1 cellular context compared by ENCODE assay signal in genomic region chr2:164711246-164712138, GRCh38.
TF ChIP-seq lines count a peak whose summit lies in the region.

No MANE protein-coding gene starts in this region.

TF ChIP-seq in HepG2, 621 proteins besides CTCF, POLR2A, EP300 and RAD21 (continued from another document and continues in another):
- TF ChIP-seq ZNF704 (CRISPR knock-in tag; IDR thresholded peaks at IDR 0.05; ENCODE audit: borderline replicate concordance) (no peak), YEATS4 (CRISPR knock-in tag; IDR thresholded peaks at IDR 0.05; ENCODE audit: borderline replicate concordance) (peak; percentile 38), ZBTB7B (CRISPR knock-in tag; IDR thresholded peaks at IDR 0.05) (no peak), ZBED4 (CRISPR knock-in tag; IDR thresholded peaks at IDR 0.05; ENCODE audit: borderline replicate concordance) (no peak), ZNF841 (CRISPR knock-in tag; IDR thresholded peaks at IDR 0.05; ENCODE audit: borderline replicate concordance) (no peak), DDIT3 (CRISPR knock-in tag; IDR thresholded peaks at IDR 0.05) (no peak), CREB1 (IDR thresholded peaks at IDR 0.05) (no peak), CREB1 (CRISPR knock-in tag; IDR thresholded peaks at IDR 0.05) (peak; percentile 66), THAP9 (CRISPR knock-in tag; IDR thresholded peaks at IDR 0.05; ENCODE audit: borderline replicate concordance) (no peak), RBM39 (IDR thresholded peaks at IDR 0.05; ENCODE audit: low read depth, low read length, poor library complexity, severe bottlenecking) (no peak), ZNF557 (CRISPR knock-in tag; IDR thresholded peaks at IDR 0.05) (no peak), ZBTB39 (CRISPR knock-in tag; IDR thresholded peaks at IDR 0.05) (no peak), ZNF263 (CRISPR knock-in tag; IDR thresholded peaks at IDR 0.05) (no peak), FOXP4 (CRISPR knock-in tag; IDR thresholded peaks at IDR 0.05) (peak; percentile 60), ZC3H13 (CRISPR knock-in tag; IDR thresholded peaks at IDR 0.05) (no peak), CHCHD3 (CRISPR knock-in tag; IDR thresholded peaks at IDR 0.05) (no peak), CBX2 (IDR thresholded peaks at IDR 0.05; ENCODE audit: low read depth, low read length) (no peak), CBX2 (CRISPR knock-in tag; IDR thresholded peaks at IDR 0.05; ENCODE audit: low read depth) (no peak), ZSCAN9 (CRISPR knock-in tag; IDR thresholded peaks at IDR 0.05; ENCODE audit: borderline replicate concordance) (peak; percentile 24; the same call in 1 of the 2 replicates), HOXA9 (CRISPR knock-in tag; IDR thresholded peaks at IDR 0.05; ENCODE audit: borderline replicate concordance) (no peak), SOX5 (CRISPR knock-in tag; IDR thresholded peaks at IDR 0.05; ENCODE audit: borderline replicate concordance) (peak; percentile 52; the same call in 1 of the 2 replicates), PAF1 (CRISPR knock-in tag; IDR thresholded peaks at IDR 0.05) (no peak), PREB (CRISPR knock-in tag; IDR thresholded peaks at IDR 0.05) (no peak), ZNF570 (CRISPR knock-in tag; IDR thresholded peaks at IDR 0.05; ENCODE audit: borderline replicate concordance) (no peak), ZNF280B (CRISPR knock-in tag; IDR thresholded peaks at IDR 0.05; ENCODE audit: borderline replicate concordance) (no peak), ZNF720 (CRISPR knock-in tag; IDR thresholded peaks at IDR 0.05) (no peak), PLRG1 (conservative IDR thresholded peaks at IDR 0.05) (no peak), TBP (CRISPR knock-in tag; IDR thresholded peaks at IDR 0.05) (no peak), MTF1 (CRISPR knock-in tag; IDR thresholded peaks at IDR 0.05) (no peak), ZNF768 (CRISPR knock-in tag; IDR thresholded peaks at IDR 0.05) (no peak), NFATC3 (CRISPR knock-in tag; IDR thresholded peaks at IDR 0.05) (no peak), DMTF1 (CRISPR knock-in tag; IDR thresholded peaks at IDR 0.05) (no peak), ZNF354B (CRISPR knock-in tag; IDR thresholded peaks at IDR 0.05) (no peak), MAFK (conservative IDR thresholded peaks at IDR 0.05 in 1 of 2, IDR thresholded peaks at IDR 0.05 in 1 of 2; ENCODE audit: low read length in 2 of 2) (peak; percentile 14 to 15; a peak in 1 of 4 replicates), NCOR1 (IDR thresholded peaks at IDR 0.05; ENCODE audit: borderline replicate concordance, low read length) (peak; percentile 84)
- TF ChIP-seq, protein P1, sequence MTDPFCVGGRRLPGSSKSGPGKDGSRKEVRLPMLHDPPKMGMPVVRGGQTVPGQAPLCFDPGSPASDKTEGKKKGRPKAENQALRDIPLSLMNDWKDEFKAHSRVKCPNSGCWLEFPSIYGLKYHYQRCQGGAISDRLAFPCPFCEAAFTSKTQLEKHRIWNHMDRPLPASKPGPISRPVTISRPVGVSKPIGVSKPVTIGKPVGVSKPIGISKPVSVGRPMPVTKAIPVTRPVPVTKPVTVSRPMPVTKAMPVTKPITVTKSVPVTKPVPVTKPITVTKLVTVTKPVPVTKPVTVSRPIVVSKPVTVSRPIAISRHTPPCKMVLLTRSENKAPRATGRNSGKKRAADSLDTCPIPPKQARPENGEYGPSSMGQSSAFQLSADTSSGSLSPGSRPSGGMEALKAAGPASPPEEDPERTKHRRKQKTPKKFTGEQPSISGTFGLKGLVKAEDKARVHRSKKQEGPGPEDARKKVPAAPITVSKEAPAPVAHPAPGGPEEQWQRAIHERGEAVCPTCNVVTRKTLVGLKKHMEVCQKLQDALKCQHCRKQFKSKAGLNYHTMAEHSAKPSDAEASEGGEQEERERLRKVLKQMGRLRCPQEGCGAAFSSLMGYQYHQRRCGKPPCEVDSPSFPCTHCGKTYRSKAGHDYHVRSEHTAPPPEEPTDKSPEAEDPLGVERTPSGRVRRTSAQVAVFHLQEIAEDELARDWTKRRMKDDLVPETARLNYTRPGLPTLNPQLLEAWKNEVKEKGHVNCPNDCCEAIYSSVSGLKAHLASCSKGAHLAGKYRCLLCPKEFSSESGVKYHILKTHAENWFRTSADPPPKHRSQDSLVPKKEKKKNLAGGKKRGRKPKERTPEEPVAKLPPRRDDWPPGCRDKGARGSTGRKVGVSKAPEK (CRISPR knock-in tag; IDR thresholded peaks at IDR 0.05; ENCODE audit: borderline replicate concordance), result no peak
- TF ChIP-seq, protein P2, sequence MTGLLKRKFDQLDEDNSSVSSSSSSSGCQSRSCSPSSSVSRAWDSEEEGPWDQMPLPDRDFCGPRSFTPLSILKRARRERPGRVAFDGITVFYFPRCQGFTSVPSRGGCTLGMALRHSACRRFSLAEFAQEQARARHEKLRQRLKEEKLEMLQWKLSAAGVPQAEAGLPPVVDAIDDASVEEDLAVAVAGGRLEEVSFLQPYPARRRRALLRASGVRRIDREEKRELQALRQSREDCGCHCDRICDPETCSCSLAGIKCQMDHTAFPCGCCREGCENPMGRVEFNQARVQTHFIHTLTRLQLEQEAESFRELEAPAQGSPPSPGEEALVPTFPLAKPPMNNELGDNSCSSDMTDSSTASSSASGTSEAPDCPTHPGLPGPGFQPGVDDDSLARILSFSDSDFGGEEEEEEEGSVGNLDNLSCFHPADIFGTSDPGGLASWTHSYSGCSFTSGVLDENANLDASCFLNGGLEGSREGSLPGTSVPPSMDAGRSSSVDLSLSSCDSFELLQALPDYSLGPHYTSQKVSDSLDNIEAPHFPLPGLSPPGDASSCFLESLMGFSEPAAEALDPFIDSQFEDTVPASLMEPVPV (CRISPR knock-in tag; IDR thresholded peaks at IDR 0.05), result 0 out of 2 replicates have a peak, but pooled peaks have one; percentile 18
